ENCODE assay signal across 25 cellular contexts in genomic region chr10:121330528-121330927, GRCh38.
"Had no signal": no experiment of that assay in that cellular context is flagged by ENCODE, and none has a peak within 500 bp of the region (broad histone marks: within the 10 kb centered on the region; RNA-seq: fewer than 3 reads in every experiment).

No MANE protein-coding gene starts in this region.

- H3K36me3 ChIP-seq: WERI-Rb-1 had no signal

- DNase-seq: activated B cell treated with CpG ODN at 0.5 μM for 24 hours; activated CD4-positive, alpha-beta memory T cell treated with anti-CD3 and anti-CD28 coated beads for 36 hours; activated CD4-positive, alpha-beta T cell treated with anti-CD3 and anti-CD28 coated beads for 48 hours; activated CD8-positive, alpha-beta T cell treated with anti-CD3 and anti-CD28 coated beads, Interleukin-2, amount 10 ng/mL, durations not matched to agents 7 days and 5 days; activated effector memory CD4-positive, alpha-beta T cell treated with Interleukin-2 at 50 U/mL for 16 hours; activated gamma-delta T cell treated with Interleukin-2 at 50 U/mL for 16 hours; activated naive CD4-positive, alpha-beta T cell treated with anti-CD3 and anti-CD28 coated beads, Interleukin-2, amount 50 U/mL, for 16 hours; activated naive CD4-positive, alpha-beta T cell treated with Interleukin-2 at 50 U/mL for 16 hours; activated T-cell treated with anti-CD3 and anti-CD28 coated beads, Interleukin-2, amount 50 U/mL, for 4 hours; amniotic stem cell; anterior cingulate cortex; caudate nucleus; cortex of kidney; dermis blood vessel endothelial cell; effector CD4-positive, alpha-beta T cell; effector memory CD8-positive, alpha-beta T cell; erythroblast; foreskin fibroblast; head of caudate nucleus; T-helper 1 cell; T-helper 17 cell; T1000; WERI-Rb-1 had no signal

- ATAC-seq: activated CD4-positive, CD25-positive, alpha-beta regulatory T cell treated with anti-CD3 and anti-CD28 coated beads, Interleukin-2, amount 50 U/mL, for 24 hours; activated CD8-positive, alpha-beta T cell treated with anti-CD3 and anti-CD28 coated beads, Interleukin-2, amount 10 ng/mL, durations not matched to agents 7 days and 5 days; activated T-cell treated with anti-CD3 and anti-CD28 coated beads, Interleukin-2, amount 50 U/mL, for 4 hours; activated T-helper 17 cell treated with anti-CD3 and anti-CD28 coated beads, Interleukin-2, amount 50 U/mL, for 72 hours; effector memory CD8-positive, alpha-beta T cell; T-helper 17 cell had no signal

- H3K27ac ChIP-seq: WERI-Rb-1 had no signal
